13 cellular contexts compared by ENCODE assay signal in genomic region chr7:41579961-41580935, GRCh38.
DNase-seq lines count a peak whose midpoint lies in the region; ATAC-seq, FAIRE-seq and TF ChIP-seq lines count a peak whose summit lies in the region.
"Had no signal": no experiment of that assay in that cellular context is flagged by ENCODE, and none has a peak within 500 bp of the region (broad histone marks: within the 10 kb centered on the region; RNA-seq: fewer than 3 reads in every experiment).

No MANE protein-coding gene starts in this region.

- H3K4me1 ChIP-seq in ACC112 (ENCODE audit: control insufficient read depth, insufficient read depth, low read length, unreplicated experiment) (peaks cover 21% of the 10 kb centered on the region), astrocyte (ENCODE audit: insufficient read depth, low read length) (peaks cover 13% of the 10 kb centered on the region)
- H3K4me1 ChIP-seq: transverse colon had no signal

- H3K36me3 Mint-ChIP-seq in astrocyte (ENCODE audit: low read depth, unreplicated experiment): no peaks in the 10 kb centered on the region

- TF ChIP-seq CTCF in astrocyte (IDR thresholded peaks at IDR 0.05; ENCODE audit: insufficient read depth, low read depth, low read length): no peak

- H3K9me3 ChIP-seq in astrocyte (ENCODE audit: insufficient read depth, low read depth, low read length): no peaks in the 10 kb centered on the region
- H3K9me3 ChIP-seq: transverse colon had no signal

- peak; percentile 100 for FAIRE-seq in astrocyte (lab: Jason Lieb, UNC)
- FAIRE-seq: small intestine had no signal

- H3K4me1 Mint-ChIP-seq in astrocyte (ENCODE audit: low read depth, unreplicated experiment): peaks cover 33% of the 10 kb centered on the region

- DNase-seq in HT1080 (ENCODE audit: low read depth) (peak; percentile 93), astrocyte (ENCODE audit: low read depth) (peak; percentile 99), hepatic stellate cell (ENCODE audit: low spot score) (peak; percentile 27), HuH-7.5 (ENCODE audit: low spot score) (no peak)
- DNase-seq in stimulated activated CD8-positive, alpha-beta memory T cell treated with anti-CD3 and anti-CD28 coated beads, Interleukin-4, amount 100 ng/mL, for 48 hours: no peak
- DNase-seq: activated CD8-positive, alpha-beta memory T cell treated with anti-CD3 and anti-CD28 coated beads, Interleukin-2, amount 50 U/mL, for 4 hours; DND-41; NCI-H446; small intestine; transverse colon had no signal

- no peak overlapping the region for H3K4me3 Mint-ChIP-seq in astrocyte (ENCODE audit: unreplicated experiment)

- no peaks in the 10 kb centered on the region for H4K20me1 ChIP-seq in astrocyte (ENCODE audit: insufficient read depth, low read length)

- H3K27ac ChIP-seq in ACC112 (ENCODE audit: low read depth, low read length) (peak overlapping the region; percentile 90), astrocyte (ENCODE audit: low read depth, low read length) (peak overlapping the region; percentile 93)
- H3K27ac ChIP-seq: transverse colon had no signal

- H3K36me3 ChIP-seq in ACC112 (ENCODE audit: insufficient read depth, low read length): no peaks in the 10 kb centered on the region
- H3K36me3 ChIP-seq in astrocyte (ENCODE audit: insufficient read depth, low read length): no peaks in the 10 kb centered on the region
- H3K36me3 ChIP-seq: transverse colon had no signal

- ATAC-seq in GM18498 (IDR thresholded peaks at IDR 0.05; ENCODE audit: unreplicated experiment) (no peak), HG02852 (IDR thresholded peaks at IDR 0.05; ENCODE audit: unreplicated experiment) (no peak)

- H3K9me3 Mint-ChIP-seq in astrocyte (ENCODE audit: unreplicated experiment): peaks cover 2% of the 10 kb centered on the region

- peak overlapping the region; percentile 68 for H3K9ac ChIP-seq in astrocyte (ENCODE audit: low read length)

- H2AFZ ChIP-seq in ACC112 (ENCODE audit: low read length, unreplicated experiment) (no peak overlapping the region), astrocyte (ENCODE audit: low read depth, low read length) (no peak overlapping the region)

- H3K27me3 Mint-ChIP-seq in astrocyte (ENCODE audit: low read depth, unreplicated experiment): no peaks in the 10 kb centered on the region

- peak overlapping the region; percentile 97 for H3K27ac Mint-ChIP-seq in astrocyte (ENCODE audit: unreplicated experiment)

- H3K79me2 ChIP-seq in ACC112 (ENCODE audit: control insufficient read depth, insufficient read depth, low read length, unreplicated experiment) (no peaks in the 10 kb centered on the region), astrocyte (ENCODE audit: insufficient read depth, low read length) (no peaks in the 10 kb centered on the region)

- H3K27me3 ChIP-seq in ACC112 (ENCODE audit: insufficient read depth, low read length) (no peaks in the 10 kb centered on the region), astrocyte (ENCODE audit: insufficient read depth, low read length) (no peaks in the 10 kb centered on the region)
- H3K27me3 ChIP-seq: transverse colon had no signal

- H3K4me3 ChIP-seq in ACC112 (ENCODE audit: low read depth, low read length) (peak overlapping the region; percentile 17; the same call in 1 of the 2 replicates), astrocyte (ENCODE audit: insufficient read depth, low read depth, low read length) (peak overlapping the region; percentile 2)
- H3K4me3 ChIP-seq: transverse colon had no signal

- H3K4me2 ChIP-seq in astrocyte (ENCODE audit: low read length): peak overlapping the region; percentile 61

Comparison
In these comparisons a context has a peak if more than half of its experiments do, and no peak if none do; other contexts are left out.
1. DNase-seq: peak in HT1080 (single experiment), astrocyte (single experiment) and hepatic stellate cell (single experiment); none in HuH-7.5 (single experiment) and stimulated activated CD8-positive, alpha-beta memory T cell treated with anti-CD3 and anti-CD28 coated beads, Interleukin-4, amount 100 ng/mL, for 48 hours (single experiment).